ENCODE assay signal across 11 cellular contexts in the genomic region with DNA sequence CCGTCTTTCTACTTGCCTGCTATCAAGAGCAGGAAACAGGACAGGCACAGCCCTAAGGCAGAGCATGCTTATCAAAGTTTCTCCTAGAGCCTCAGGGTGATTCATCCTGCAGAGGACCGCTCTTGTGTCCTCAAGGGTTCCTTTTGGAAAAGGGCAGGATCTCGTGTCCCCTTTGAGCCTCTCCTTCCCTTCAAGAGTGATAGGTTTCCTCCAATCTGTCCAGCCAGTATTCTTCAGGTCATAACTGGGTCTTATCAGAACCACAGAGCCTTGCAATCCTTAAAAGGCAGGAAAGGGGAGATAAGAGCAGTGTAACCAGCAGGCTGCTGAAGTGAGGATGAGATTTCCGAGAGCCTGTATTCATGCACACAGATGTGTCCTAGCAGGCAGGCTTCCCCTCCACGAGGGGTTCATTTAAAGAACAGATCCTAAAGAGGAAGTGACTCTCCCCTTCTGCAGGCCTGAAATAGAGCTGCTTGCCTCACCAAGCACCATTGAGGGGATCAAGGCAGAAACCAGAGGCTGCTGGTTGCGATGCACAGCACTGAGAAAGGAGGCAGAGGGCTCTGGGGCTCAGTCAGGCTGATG.
DNase-seq lines count a peak whose midpoint lies in the region; ATAC-seq, FAIRE-seq and TF ChIP-seq lines count a peak whose summit lies in the region.
"Had no signal": no experiment of that assay in that cellular context is flagged by ENCODE, and none has a peak within 500 bp of the region (broad histone marks: within the 10 kb centered on the region; RNA-seq: fewer than 3 reads in every experiment).

No MANE protein-coding gene starts in this region.

- H2AFZ ChIP-seq in endothelial cell of umbilical vein (ENCODE audit: low read depth, low read length) = no peak overlapping the region

- CTCF ChIA-PET in endothelial cell of umbilical vein (lab: Charles Lee) = interaction anchor here (0.6 to 2.0 kb wide), 4 partner anchors 9 to 273 kb away, joined by 3 to 6 read pairs (median 3); no protein-coding TSS in a partner anchor
- CTCF ChIA-PET in naive thymus-derived CD4-positive, alpha-beta T cell (lab: Charles Lee) = no interaction called here

- peak overlapping the region; percentile 33; the same call in 1 of the 2 replicates for H3K4me3 ChIP-seq in BLaER1
- no peak overlapping the region for H3K4me3 ChIP-seq in endothelial cell of umbilical vein (replicated peaks in 1 of 3; ENCODE audit: insufficient read depth in 1 of 3, low read depth in 1 of 3, low read length in 3 of 3)
- no peak overlapping the region for H3K4me3 ChIP-seq in naive thymus-derived CD4-positive, alpha-beta T cell (ENCODE audit: low read length)
- H3K4me3 ChIP-seq: Peyer's patch had no signal

- peak; percentile 58 for ATAC-seq in naive thymus-derived CD4-positive, alpha-beta T cell
- ATAC-seq in HG02642 (IDR thresholded peaks at IDR 0.05; ENCODE audit: poor library complexity, unreplicated experiment) = no peak
- no peak for ATAC-seq in HG03045 (IDR thresholded peaks at IDR 0.05; ENCODE audit: unreplicated experiment)
- no peak for ATAC-seq in GM18505 (IDR thresholded peaks at IDR 0.05; ENCODE audit: unreplicated experiment)

- H3K4me1 Mint-ChIP-seq in naive thymus-derived CD4-positive, alpha-beta T cell = peaks cover 8 to 82% (median 62%) of the 10 kb centered on the region in 7 donors

- H3K27ac ChIP-seq in BLaER1 = peak overlapping the region; percentile 74
- H3K27ac ChIP-seq in endothelial cell of umbilical vein (ENCODE audit: insufficient read depth, low read depth, low read length) = peak overlapping the region; percentile 4
- no peak overlapping the region for H3K27ac ChIP-seq in naive thymus-derived CD4-positive, alpha-beta T cell (ENCODE audit: low read depth, low read length)

- no peak for TF ChIP-seq POLR2A in endothelial cell of umbilical vein (IDR thresholded peaks at IDR 0.05; ENCODE audit: low read depth, low read length)
- no peak for TF ChIP-seq POLR2A in GM18505 (IDR thresholded peaks at IDR 0.05; ENCODE audit: borderline replicate concordance, extremely low read depth, insufficient read depth, insufficient read length)

- H3K9me1 ChIP-seq in endothelial cell of umbilical vein (replicated peaks; ENCODE audit: control insufficient read depth, extremely low read depth, insufficient read depth, low read length) = no peaks in the 10 kb centered on the region

- POLR2A ChIA-PET in endothelial cell of umbilical vein (lab: Charles Lee) = no interaction called here
- POLR2A ChIA-PET in naive thymus-derived CD4-positive, alpha-beta T cell (lab: Charles Lee) = interaction anchor here (1.9 kb wide), 1 partner anchor 32 kb away, joined by 5 read pairs; no protein-coding TSS in a partner anchor

- intact Hi-C loops in endothelial cell of umbilical vein (cut with micrococcal nuclease) = no loop called here
- intact Hi-C loops in naive thymus-derived CD4-positive, alpha-beta T cell (cut with micrococcal nuclease) = no loop called here

- H3K9ac ChIP-seq in BLaER1 (peak overlapping the region; percentile 39; the same call in 1 of the 2 replicates), endothelial cell of umbilical vein (replicated peaks; ENCODE audit: extremely low read depth, insufficient read depth, low read length) (no peak overlapping the region)

- dilution Hi-C loops in endothelial cell of umbilical vein (cut with MboI; ENCODE audit: extremely low pct_ligation_motif_present, low sequenced_read_pairs) = no loop called here

- peak overlapping the region; percentile 83 for H3K4me2 ChIP-seq in BLaER1
- H3K4me2 ChIP-seq in endothelial cell of umbilical vein (ENCODE audit: insufficient read depth, low read length) = peak overlapping the region; percentile 50

- peak; percentile 40 for DNase-seq in NOMO-1 treated with dmso at 0.1 percent for 144 hours (lab: John Stamatoyannopoulos, UW; ENCODE audit: unreplicated experiment)
- peak; percentile 52 for DNase-seq in endothelial cell of umbilical vein (ENCODE audit: low read depth, low spot score)
- no peak for DNase-seq in naive thymus-derived CD4-positive, alpha-beta T cell
- no peak for DNase-seq in epidermal melanocyte (ENCODE audit: insufficient read length, low spot score)
- DNase-seq: activated CD4-positive, alpha-beta memory T cell treated with anti-CD3 and anti-CD28 coated beads for 36 hours; HCEC 1CT had no signal

- H3K27me3 ChIP-seq in BLaER1 = no peaks in the 10 kb centered on the region
- no peaks in the 10 kb centered on the region for H3K27me3 ChIP-seq in endothelial cell of umbilical vein (ENCODE audit: control insufficient read depth in 2 of 2, insufficient read depth in 2 of 2, low read length in 2 of 2)
- no peaks in the 10 kb centered on the region for H3K27me3 ChIP-seq in naive thymus-derived CD4-positive, alpha-beta T cell (ENCODE audit: control insufficient read depth in 2 of 2, insufficient read depth in 2 of 2, low read length in 2 of 2)
- H3K27me3 ChIP-seq: Peyer's patch had no signal

- peaks cover 0 to 14% (median 6%) of the 10 kb centered on the region in 11 donors for H3K9me3 Mint-ChIP-seq in naive thymus-derived CD4-positive, alpha-beta T cell

- peaks cover 0 to 35% (median 25%) of the 10 kb centered on the region in 5 donors for H3K36me3 Mint-ChIP-seq in naive thymus-derived CD4-positive, alpha-beta T cell

- no peak for TF ChIP-seq CTCF in endothelial cell of umbilical vein (IDR thresholded peaks at IDR 0.05; ENCODE audit: extremely low read depth in 1 of 2, insufficient read depth in 1 of 2, low read depth in 1 of 2, low read length in 2 of 2)

- peak overlapping the region in 8 of 9 donors; percentile 5 to 88 (median 47) for H3K27ac Mint-ChIP-seq in naive thymus-derived CD4-positive, alpha-beta T cell
- H3K27ac Mint-ChIP-seq: activated CD4-positive, alpha-beta memory T cell treated with anti-CD3 and anti-CD28 coated beads for 36 hours had no signal

- no peaks in the 10 kb centered on the region for H4K20me1 ChIP-seq in BLaER1
- H4K20me1 ChIP-seq in endothelial cell of umbilical vein (replicated peaks; ENCODE audit: control insufficient read depth, extremely low read depth, insufficient read depth, low read length) = no peaks in the 10 kb centered on the region

- H3K4me1 ChIP-seq in BLaER1 (peaks cover 40% of the 10 kb centered on the region), endothelial cell of umbilical vein (ENCODE audit: control insufficient read depth, extremely low read depth, insufficient read depth, low read length) (peaks cover 20% of the 10 kb centered on the region)
- peaks cover 0 to 23% of the 10 kb centered on the region in 2 donors for H3K4me1 ChIP-seq in naive thymus-derived CD4-positive, alpha-beta T cell (ENCODE audit: control insufficient read depth in 2 of 2, insufficient read depth in 2 of 2, low read length in 2 of 2)

- peaks cover 40% of the 10 kb centered on the region for H3K9me3 ChIP-seq in BLaER1
- no peaks in the 10 kb centered on the region for H3K9me3 ChIP-seq in endothelial cell of umbilical vein (replicated peaks; ENCODE audit: control insufficient read depth, insufficient read depth, low read length)
- H3K9me3 ChIP-seq in naive thymus-derived CD4-positive, alpha-beta T cell (ENCODE audit: control insufficient read depth in 2 of 3, low read length in 3 of 3) = peaks cover 0 to under 1% (median 0%) of the 10 kb centered on the region in 3 experiments
- H3K9me3 ChIP-seq: Peyer's patch had no signal

- H3K36me3 ChIP-seq in BLaER1 (peaks cover 10% of the 10 kb centered on the region; the same call in 1 of the 2 replicates), endothelial cell of umbilical vein (ENCODE audit: control insufficient read depth in 2 of 2, extremely low read depth in 1 of 2, insufficient read depth in 2 of 2, low read length in 2 of 2) (no peaks in the 10 kb centered on the region)
- H3K36me3 ChIP-seq in naive thymus-derived CD4-positive, alpha-beta T cell (ENCODE audit: control insufficient read depth in 2 of 3, insufficient read depth in 3 of 3, low read length in 3 of 3) = no peaks in the 10 kb centered on the region
- H3K36me3 ChIP-seq: Peyer's patch had no signal

- peak; percentile 73 for FAIRE-seq in endothelial cell of umbilical vein (lab: Jason Lieb, UNC)

- H3K4me3 Mint-ChIP-seq in naive thymus-derived CD4-positive, alpha-beta T cell = peak overlapping the region in 9 of 10 donors; percentile 19 to 82 (median 58)
- H3K4me3 Mint-ChIP-seq: activated CD4-positive, alpha-beta memory T cell treated with anti-CD3 and anti-CD28 coated beads for 36 hours had no signal

- no TSS peak for BruUV-seq in endothelial cell of umbilical vein (replicated peaks; lab: Mats Ljungman, UMichigan)

- peaks cover 60% of the 10 kb centered on the region for H3K79me2 ChIP-seq in endothelial cell of umbilical vein (ENCODE audit: control insufficient read depth, insufficient read depth, low read length)

- no peaks in the 10 kb centered on the region for H3K27me3 Mint-ChIP-seq in naive thymus-derived CD4-positive, alpha-beta T cell
- H3K27me3 Mint-ChIP-seq: activated CD4-positive, alpha-beta memory T cell treated with anti-CD3 and anti-CD28 coated beads for 36 hours had no signal

TF ChIP-seq in endothelial cell of umbilical vein, 7 proteins besides CTCF, POLR2A, EP300 and RAD21:
- TF ChIP-seq FOS (IDR thresholded peaks at IDR 0.05; ENCODE audit: borderline replicate concordance, insufficient read depth, low read length) = peak; percentile 67
- no peak for TF ChIP-seq POLR2AphosphoS5 (IDR thresholded peaks at IDR 0.05; ENCODE audit: insufficient read depth, low read depth, low read length)
- peak; percentile 58 for TF ChIP-seq GATA2 (IDR thresholded peaks at IDR 0.05; ENCODE audit: insufficient read depth, insufficient read length, low read depth, low read length)
- TF ChIP-seq, protein P1, sequence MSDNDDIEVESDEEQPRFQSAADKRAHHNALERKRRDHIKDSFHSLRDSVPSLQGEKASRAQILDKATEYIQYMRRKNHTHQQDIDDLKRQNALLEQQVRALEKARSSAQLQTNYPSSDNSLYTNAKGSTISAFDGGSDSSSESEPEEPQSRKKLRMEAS (IDR thresholded peaks at IDR 0.05; ENCODE audit: insufficient read depth, insufficient read length) = no peak

Comparison
In these comparisons a context has a peak if more than half of its experiments do, and no peak if none do; other contexts are left out.
1. DNase-seq: peak in NOMO-1 treated with dmso at 0.1 percent for 144 hours (single experiment) and endothelial cell of umbilical vein (single experiment); none in naive thymus-derived CD4-positive, alpha-beta T cell (0 of 9) and epidermal melanocyte (single experiment).